Comparison of ENCODE assay signal across 16 cellular contexts in the genomic region with DNA sequence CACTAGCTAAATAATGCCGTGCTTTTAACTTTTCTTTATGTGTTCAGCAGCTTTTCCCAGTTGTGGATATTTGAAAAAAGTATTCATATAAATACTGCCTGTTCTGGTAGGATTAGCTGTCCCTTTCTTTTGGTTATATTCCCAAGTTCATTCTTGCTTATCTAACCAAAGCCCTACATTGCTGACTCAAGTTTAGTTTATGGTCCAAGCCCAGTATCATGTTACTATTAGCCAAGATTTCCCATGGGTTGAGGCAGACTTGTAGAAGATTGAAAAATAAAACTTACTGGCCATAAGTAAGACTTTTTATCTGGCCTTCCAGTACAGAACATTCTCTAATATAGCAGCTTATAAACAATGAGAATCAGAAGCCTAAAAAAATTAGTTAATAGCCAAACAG. TPM values are rescaled to one million over a fixed set of nuclear protein-coding genes. Genes with fewer than 3 reads are reported as not detected.
A peak's percentile ranks its signal among the peaks of the same experiment; 100 is the strongest.
DNase-seq lines count a peak whose midpoint lies in the region; ATAC-seq, FAIRE-seq and TF ChIP-seq lines count a peak whose summit lies in the region.
"Had no signal": no experiment of that assay in that cellular context is flagged by ENCODE, and none has a peak within 500 bp of the region (broad histone marks: within the 10 kb centered on the region; RNA-seq: fewer than 3 reads in every experiment).

No MANE protein-coding gene starts in this region.

- no peak overlapping the region for H3K4me3 ChIP-seq in right lobe of liver
- no peak overlapping the region for H3K4me3 ChIP-seq in HepG2 (replicated peaks in 1 of 3; ENCODE audit: insufficient read depth in 1 of 3, low read depth in 2 of 3, low read length in 3 of 3)
- no peak overlapping the region for H3K4me3 ChIP-seq in mucosa of descending colon
- no peak overlapping the region for H3K4me3 ChIP-seq in neuronal stem cell (ENCODE audit: low read length in 2 of 2)

- H2AK5ac ChIP-seq in neuronal stem cell (ENCODE audit: low read depth, low read length), result no peak overlapping the region

- H2BK12ac ChIP-seq in neuronal stem cell (ENCODE audit: low read length), result no peak overlapping the region

- H3K79me2 ChIP-seq in HepG2 (ENCODE audit: insufficient read depth, low read length), result no peaks in the 10 kb centered on the region

- no peak overlapping the region for H3K23ac ChIP-seq in neuronal stem cell (ENCODE audit: low read depth, low read length, poor library complexity)

- H3K36me3 ChIP-seq in right lobe of liver (no peaks in the 10 kb centered on the region), HepG2 (replicated peaks in 1 of 2; ENCODE audit: control insufficient read depth in 1 of 2, insufficient read depth in 2 of 2, low read length in 2 of 2) (no peaks in the 10 kb centered on the region), mucosa of descending colon (ENCODE audit: low read depth) (no peaks in the 10 kb centered on the region), neuronal stem cell (replicated peaks in 1 of 2; ENCODE audit: control insufficient read depth in 2 of 2, insufficient read depth in 2 of 2, low read length in 2 of 2) (no peaks in the 10 kb centered on the region)

- WGBS in right lobe of liver (ENCODE audit: insufficient coverage, low coverage, low lambda C conversion rate, missing lambda C conversion rate), result 92% methylated on average over 1 of the region's 1 CpG
- whole genome bisulfite sequencing in HepG2 (ENCODE audit: low lambda C conversion rate), result 96% methylated on average over 1 of the region's 1 CpG
- no CpG with 5 or more reads among the region's 1 CpG for WGBS in neuronal stem cell (ENCODE audit: extremely low coverage in 2 of 2, insufficient read length in 2 of 2, insufficient replicate concordance in 1 of 2), 2 donors

- no peak overlapping the region for H4K91ac ChIP-seq in neuronal stem cell (ENCODE audit: low read depth, low read length, poor library complexity)

- TF ChIP-seq EP300 in HepG2 (IDR thresholded peaks at IDR 0.05; ENCODE audit: low read depth in 2 of 2, low read length in 2 of 2), result no peak
- TF ChIP-seq EP300 in HepG2 (CRISPR knock-in tag; IDR thresholded peaks at IDR 0.05; ENCODE audit: borderline replicate concordance), result no peak

- no peak for TF ChIP-seq RAD21 in HepG2 (CRISPR knock-in tag; IDR thresholded peaks at IDR 0.05)

- H4K20me1 ChIP-seq in HepG2 (ENCODE audit: insufficient read depth, low read length), result no peaks in the 10 kb centered on the region

- CTCF ChIA-PET in HepG2 (lab: Yijun Ruan, JAX; ENCODE audit: low intra/inter-chr PET ratio, low total read pairs), result no interaction called here

- no peak overlapping the region for H2BK120ac ChIP-seq in neuronal stem cell (ENCODE audit: low read depth, low read length)

- ATAC-seq in right lobe of liver, result peak in 3 of 4 donors; percentile 22 to 67 (median 26)
- no peak for ATAC-seq in HepG2
- peak; percentile 45 for ATAC-seq in mucosa of descending colon
- ATAC-seq: activated CD8-positive, alpha-beta T cell treated with anti-CD3 and anti-CD28 coated beads, Interleukin-2, amount 10 ng/mL, durations not matched to agents 7 days and 5 days had no signal

- FAIRE-seq in HepG2 (lab: Jason Lieb, UNC), result no peak
- FAIRE-seq: urothelium cell line had no signal

- H2BK15ac ChIP-seq in neuronal stem cell (ENCODE audit: low read length), result no peak overlapping the region

- H3K14ac ChIP-seq in neuronal stem cell (ENCODE audit: low read length), result no peak overlapping the region

- H4K8ac ChIP-seq in neuronal stem cell (ENCODE audit: low read depth, low read length), result no peak overlapping the region

- in situ Hi-C loops in HepG2 (cut with HindIII; ENCODE audit: extremely low pct_ligation_motif_present, low pct_unique_long_range_greater_than_20kb), result no loop called here

- DNase-seq in right lobe of liver, result no peak
- DNase-seq in HepG2 (ENCODE audit: low spot score), result no peak
- DNase-seq in dedifferentiated amniotic fluid mesenchymal stem cell (ENCODE audit: extremely low spot score), result peak; percentile 77
- DNase-seq in mucosa of descending colon, result no peak
- DNase-seq in DMS114 treated with DMSO at 0.1 percent for 48 hours (lab: John Stamatoyannopoulos, UW; ENCODE audit: unreplicated experiment), result no peak
- no peak for DNase-seq in neuronal stem cell (ENCODE audit: low spot score)
- no peak for DNase-seq in stimulated activated CD4-positive, alpha-beta T cell treated with anti-CD3 and anti-CD28 coated beads, Interleukin-2, amount 100 ng/mL, for 48 hours
- no peak for DNase-seq in cerebellar cortex (ENCODE audit: low spot score)
- DNase-seq: ACHN; activated CD8-positive, alpha-beta T cell treated with anti-CD3 and anti-CD28 coated beads, Interleukin-2, amount 10 ng/mL, durations not matched to agents 7 days and 5 days; KBM-7; kidney glomerular epithelial cell; NCI-H2227 treated with DMSO at 0.1 percent for 48 hours; occipital lobe; SK-N-SH had no signal

- POLR2A ChIA-PET in HepG2 (lab: Yijun Ruan, JAX), result interaction anchor here (2.2 kb wide), 1 partner anchor 50 kb away, joined by 7 read pairs; a partner anchor contains a TSS

- TF ChIP-seq CTCF in right lobe of liver (IDR thresholded peaks at IDR 0.05) (no peak), HepG2 (CRISPR knock-in tag; IDR thresholded peaks at IDR 0.05) (no peak), mucosa of descending colon (IDR thresholded peaks at IDR 0.05) (no peak)

- TF ChIP-seq POLR2A in right lobe of liver (IDR thresholded peaks at IDR 0.05) (no peak), HepG2 (IDR thresholded peaks at IDR 0.05; ENCODE audit: insufficient read depth in 1 of 2, low read depth in 2 of 2, low read length in 2 of 2) (no peak)

- intact Hi-C loops in right lobe of liver (cut with DNase I), result no loop called here
- intact Hi-C loops in HepG2 (cut with micrococcal nuclease; ENCODE audit: unreplicated experiment), result no loop called here
- intact Hi-C loops in mucosa of descending colon (cut with DNase I, micrococcal nuclease), result no loop called here

- no TSS peak for BruUV-seq in HepG2 (replicated peaks; lab: Mats Ljungman, UMichigan)

- H3K9me3 ChIP-seq in right lobe of liver (no peaks in the 10 kb centered on the region), HepG2 (ENCODE audit: low read length) (no peaks in the 10 kb centered on the region), mucosa of descending colon (no peaks in the 10 kb centered on the region), neuronal stem cell (replicated peaks in 1 of 2; ENCODE audit: control insufficient read depth in 2 of 2, insufficient read depth in 1 of 2, low read depth in 1 of 2, low read length in 2 of 2) (no peaks in the 10 kb centered on the region)
- H3K9me3 ChIP-seq: SK-N-SH had no signal

- H2AFZ ChIP-seq in HepG2 (ENCODE audit: low read length) (no peak overlapping the region), neuronal stem cell (ENCODE audit: low read length) (no peak overlapping the region)

- no peak overlapping the region for H3K4ac ChIP-seq in neuronal stem cell (ENCODE audit: low read length)

- H3K27ac ChIP-seq in right lobe of liver (peak overlapping the region in 1 of 3 donors; percentile 5), HepG2 (ENCODE audit: extremely low read length, insufficient read depth, low read length) (no peak overlapping the region), neuronal stem cell (replicated peaks; ENCODE audit: low read length) (no peak overlapping the region)

- H2BK5ac ChIP-seq in neuronal stem cell (ENCODE audit: low read length), result no peak overlapping the region

- H3K9ac ChIP-seq in HepG2 (ENCODE audit: insufficient read depth, low read depth, low read length), result no peak overlapping the region
- no peak overlapping the region for H3K9ac ChIP-seq in neuronal stem cell (ENCODE audit: low read depth, low read length, poor library complexity)
- H3K9ac ChIP-seq: SK-N-SH had no signal

- H3K79me1 ChIP-seq in neuronal stem cell (ENCODE audit: low read depth, low read length), result no peaks in the 10 kb centered on the region

- H3K27me3 ChIP-seq in right lobe of liver (no peaks in the 10 kb centered on the region), HepG2 (ENCODE audit: control insufficient read depth in 1 of 2, insufficient read depth in 2 of 2, low read length in 2 of 2) (no peaks in the 10 kb centered on the region), neuronal stem cell (ENCODE audit: control insufficient read depth in 3 of 3, insufficient read depth in 3 of 3, low read depth in 1 of 3, low read length in 3 of 3) (no peaks in the 10 kb centered on the region)

- peaks cover 0 to 47% (median 1%) of the 10 kb centered on the region in 4 donors for H3K4me1 ChIP-seq in right lobe of liver
- H3K4me1 ChIP-seq in HepG2 (ENCODE audit: insufficient read depth, low read length), result peaks cover 48% of the 10 kb centered on the region
- H3K4me1 ChIP-seq in mucosa of descending colon (ENCODE audit: low read depth), result no peaks in the 10 kb centered on the region
- peaks cover 0 to 7% of the 10 kb centered on the region in 2 donors for H3K4me1 ChIP-seq in neuronal stem cell (ENCODE audit: control insufficient read depth in 2 of 2, insufficient read depth in 1 of 2, low read depth in 1 of 2, low read length in 2 of 2)

- no peak overlapping the region for H3K18ac ChIP-seq in neuronal stem cell (ENCODE audit: low read length)

- H3K4me2 ChIP-seq in HepG2 (ENCODE audit: low read depth, low read length), result no peak overlapping the region
- H3K4me2 ChIP-seq in neuronal stem cell (ENCODE audit: insufficient read depth, low read length, poor library complexity, severe bottlenecking), result no peak overlapping the region
- H3K4me2 ChIP-seq: SK-N-SH had no signal

RNA-seq across cellular contexts. Expression of a gene that starts 49.7 kb away (rescaled TPM):
- total RNA-seq in right lobe of liver (10 to 100 TPM; 27.9 to 83.6 (median 35.6) TPM), HepG2 (2016; rRNA removed; fragmentation: Illumina TruSeq; extraction: Trizol) (84.6 and 136 TPM in 2 replicates), mucosa of descending colon (100 to 1,000 TPM in 1 of 3 donors, 10 to 100 TPM in 2; 84.3 to 105 (median 99.1) TPM)
- 93.0 and 99.3 TPM in 2 replicates for total RNA-seq in HepG2 (2016; cell fraction: cytosol; rRNA removed; fragmentation: Illumina TruSeq; extraction: Trizol; ENCODE audit: low read depth)
- total RNA-seq in HepG2 (2016; cell fraction: insoluble cytoplasmic fraction; rRNA removed; fragmentation: Illumina TruSeq; extraction: Trizol), result 80.6 and 139 TPM in 2 replicates
- total RNA-seq in HepG2 (2016; cell fraction: membrane; rRNA removed; fragmentation: Illumina TruSeq; extraction: Trizol), result 85.8 and 94.3 TPM in 2 replicates
- total RNA-seq in HepG2 (2016; cell fraction: nucleus; rRNA removed; fragmentation: Illumina TruSeq; extraction: Trizol), result 92.5 and 95.6 TPM in 2 replicates
- 138 and 215 TPM in 2 replicates for polyA plus RNA-seq in HepG2 (2011; rRNA removed)
- 94.2 and 119 TPM in 2 replicates for polyA plus RNA-seq in HepG2 (2011; cell fraction: cytosol; rRNA removed)
- polyA plus RNA-seq in HepG2 (2011; cell fraction: nucleus; rRNA removed), result 66.9 and 70.1 TPM in 2 replicates
- 104 and 115 TPM in 2 replicates for polyA plus RNA-seq in HepG2 (2012)
- polyA plus RNA-seq in HepG2 (2016; cell fraction: cytosol; fragmentation: Illumina TruSeq; extraction: Trizol; ENCODE audit: low read depth), result 17.6 and 20.3 TPM in 2 replicates
- polyA plus RNA-seq in HepG2 (2016; cell fraction: insoluble cytoplasmic fraction; fragmentation: Illumina TruSeq; extraction: Trizol; ENCODE audit: low read depth), result 211 and 217 TPM in 2 replicates
- polyA plus RNA-seq in HepG2 (2016; cell fraction: membrane; fragmentation: Illumina TruSeq; extraction: Trizol; ENCODE audit: low read depth), result 41.9 and 49.1 TPM in 2 replicates
- 168 and 175 TPM in 2 replicates for polyA plus RNA-seq in HepG2 (2016; cell fraction: nucleus; fragmentation: Illumina TruSeq; extraction: Trizol; ENCODE audit: insufficient read depth, low read depth)
- polyA minus RNA-seq in HepG2 (2011; rRNA and poly(A)+ RNA removed; ENCODE audit: low replicate concordance), result 157 and 264 TPM in 2 replicates
- 128 and 137 TPM in 2 replicates for polyA minus RNA-seq in HepG2 (2011; cell fraction: cytosol; rRNA and poly(A)+ RNA removed)
- polyA minus RNA-seq in HepG2 (2011; cell fraction: nucleus; rRNA and poly(A)+ RNA removed), result 140 and 141 TPM in 2 replicates
- polyA plus RNA-seq in neuronal stem cell (2013, experiment 1 of 2), result 22.7 TPM
- 24.5 TPM for polyA plus RNA-seq in neuronal stem cell (2013, experiment 2 of 2)
